12 cellular contexts compared by ENCODE assay signal in genomic region chr16:19131809-19132777, GRCh38. TPM values are rescaled to one million over a fixed set of nuclear protein-coding genes. Genes with fewer than 3 reads are reported as not detected.
DNase-seq lines count a peak whose midpoint lies in the region; ATAC-seq and TF ChIP-seq lines count a peak whose summit lies in the region.
"Had no signal": no experiment of that assay in that cellular context is flagged by ENCODE, and none has a peak within 500 bp of the region (broad histone marks: within the 10 kb centered on the region; RNA-seq: fewer than 3 reads in every experiment).

No MANE protein-coding gene starts in this region.

- no peak for TF ChIP-seq EP300 in gastroesophageal sphincter (IDR thresholded peaks at IDR 0.05)

- H3K9me3 ChIP-seq in Peyer's patch: no peaks in the 10 kb centered on the region
- H3K9me3 ChIP-seq in gastroesophageal sphincter: no peaks in the 10 kb centered on the region

- DNase-seq in Peyer's patch: no peak
- DNase-seq in sciatic nerve (ENCODE audit: low spot score): no peak
- no peak for DNase-seq in AG20443 (ENCODE audit: low spot score)
- no peak for DNase-seq in amniotic stem cell (lab: John Stamatoyannopoulos, UW)
- DNase-seq: activated CD4-positive, alpha-beta T cell treated with anti-CD3 and anti-CD28 coated beads for 48 hours; COR-L47; naive thymus-derived CD8-positive, alpha-beta T cell; NCI-H187 had no signal

- no peak for TF ChIP-seq CTCF in C4-2B (conservative IDR thresholded peaks at IDR 0.05)
- TF ChIP-seq CTCF in Peyer's patch (IDR thresholded peaks at IDR 0.05): no peak
- no peak for TF ChIP-seq CTCF in gastroesophageal sphincter (IDR thresholded peaks at IDR 0.05)

- H3K27me3 ChIP-seq in Peyer's patch: no peaks in the 10 kb centered on the region
- H3K27me3 ChIP-seq in gastroesophageal sphincter: no peaks in the 10 kb centered on the region

- H3K4me3 ChIP-seq in Peyer's patch: no peak overlapping the region
- H3K4me3 ChIP-seq in gastroesophageal sphincter: no peak overlapping the region

- TF ChIP-seq POLR2A in Peyer's patch (IDR thresholded peaks at IDR 0.05) (no peak), gastroesophageal sphincter (IDR thresholded peaks at IDR 0.05) (no peak)

- WGBS in gastroesophageal sphincter (ENCODE audit: low coverage in 1 of 2), 2 donors: 83% methylated on average over 4 of the region's 4 CpGs; no CpG with 5 or more reads in 1 of the 2 donors

- intact Hi-C loops in sciatic nerve (cut with DNase I): no loop called here

- H3K27ac ChIP-seq in C4-2B (peak overlapping the region; percentile 51), Peyer's patch (peak overlapping the region in 3 of 4 donors; percentile 32 to 81 (median 41)), gastroesophageal sphincter (peak overlapping the region in 3 of 4 donors; percentile 72 to 75 (median 74))

- H3K36me3 ChIP-seq in Peyer's patch: no peaks in the 10 kb centered on the region
- H3K36me3 ChIP-seq in gastroesophageal sphincter: no peaks in the 10 kb centered on the region

- H3K4me1 ChIP-seq in Peyer's patch: peaks cover 0 to 42% (median 0%) of the 10 kb centered on the region in 4 donors
- peaks cover 0 to 42% (median 27%) of the 10 kb centered on the region in 3 donors for H3K4me1 ChIP-seq in gastroesophageal sphincter

- no peak for ATAC-seq in gastroesophageal sphincter
- peak; percentile 40 for ATAC-seq in sciatic nerve
- ATAC-seq in GM21737 (IDR thresholded peaks at IDR 0.05; ENCODE audit: unreplicated experiment): no peak
- ATAC-seq in HG02610 (IDR thresholded peaks at IDR 0.05; ENCODE audit: unreplicated experiment): no peak
- ATAC-seq: naive thymus-derived CD8-positive, alpha-beta T cell had no signal

RNA-seq across cellular contexts. Expression of gene ITPRIPL2, which starts 18.3 kb away (rescaled TPM):
- total RNA-seq in Peyer's patch (10 to 100 TPM; 23.6 to 38.9 (median 32.5) TPM), gastroesophageal sphincter (100 to 1,000 TPM in 1 of 4 donors, 10 to 100 TPM in 3; 53.9 to 115 (median 69.2) TPM), sciatic nerve (57.6 TPM)

RNA-seq across cellular contexts. Expression of gene SYT17, which starts 35.9 kb away (rescaled TPM):
- total RNA-seq in Peyer's patch (10 to 100 TPM in 2 of 4 donors, 1 to 10 TPM in 2; 4.2 to 30.5 (median 9.6) TPM), gastroesophageal sphincter (1 to 10 TPM; 4.2 to 9.0 (median 6.3) TPM), sciatic nerve (8.2 TPM)
